ENCODE assay signal across 1 cellular context in genomic region chr11:6618117-6619020, GRCh38.
TF ChIP-seq lines count a peak whose summit lies in the region.

No MANE protein-coding gene starts in this region.

TF ChIP-seq in HCT116, 20 proteins besides CTCF, POLR2A, EP300 and RAD21 (continued from another document):
- TF ChIP-seq REST (IDR thresholded peaks at IDR 0.05; ENCODE audit: low read depth) (no peak), YY1 (IDR thresholded peaks at IDR 0.05; ENCODE audit: extremely low read depth, insufficient replicate concordance, low read depth, low read length) (no peak)
